ENCODE assay signal across 27 cellular contexts in genomic region chr14:61282746-61283145, GRCh38. TPM values are rescaled to one million over a fixed set of nuclear protein-coding genes. Genes with fewer than 3 reads are reported as not detected.
A peak's percentile ranks its signal among the peaks of the same experiment; 100 is the strongest.
DNase-seq lines count a peak whose midpoint lies in the region; ATAC-seq, FAIRE-seq and TF ChIP-seq lines count a peak whose summit lies in the region.
"Had no signal": no experiment of that assay in that cellular context is flagged by ENCODE, and none has a peak within 500 bp of the region (broad histone marks: within the 10 kb centered on the region; RNA-seq: fewer than 3 reads in every experiment).

No MANE protein-coding gene starts in this region.

- H3K27ac Mint-ChIP-seq in CD4-positive, alpha-beta T cell, result no peak overlapping the region
- no peak overlapping the region for H3K27ac Mint-ChIP-seq in nephron

- H3K27ac ChIP-seq in CD4-positive, alpha-beta T cell (ENCODE audit: low read depth, low read length), result no peak overlapping the region
- no peak overlapping the region for H3K27ac ChIP-seq in GM23248
- H3K27ac ChIP-seq: HL-60, RWPE1 had no signal

- no peak for TF ChIP-seq CTCF in CD4-positive, alpha-beta T cell (IDR thresholded peaks at IDR 0.05)
- TF ChIP-seq CTCF in nephron (IDR thresholded peaks at IDR 0.05; ENCODE audit: unreplicated experiment in 3 of 3), result no peak

- H3K4me3 Mint-ChIP-seq in CD4-positive, alpha-beta T cell, result peak overlapping the region; percentile 23
- H3K4me3 Mint-ChIP-seq in nephron, result peak overlapping the region in 2 of 3 experiments; percentile 7 to 22

- H3K36me3 Mint-ChIP-seq in CD4-positive, alpha-beta T cell (ENCODE audit: low read depth), result peaks cover 6% of the 10 kb centered on the region
- H3K36me3 Mint-ChIP-seq in nephron (ENCODE audit: low read depth), result no peaks in the 10 kb centered on the region

- FAIRE-seq in HTR-8/SVneo (lab: Jason Lieb, UNC), result no peak
- FAIRE-seq: GM12878, H1, HepG2 had no signal

- no peak overlapping the region for H2AFZ ChIP-seq in GM23248

- no peaks in the 10 kb centered on the region for H3K9me2 ChIP-seq in GM23248 (ENCODE audit: insufficient read depth)

- H3F3A ChIP-seq in GM23248 (ENCODE audit: insufficient read depth), result peaks cover 25% of the 10 kb centered on the region

- H3K4me1 Mint-ChIP-seq in CD4-positive, alpha-beta T cell (ENCODE audit: low read depth), result peaks cover 35% of the 10 kb centered on the region
- H3K4me1 Mint-ChIP-seq in nephron, result peaks cover 27% of the 10 kb centered on the region

- in situ Hi-C loops in GM23248 (cut with MboI), result loop anchor here (25.0 kb wide), 1 partner anchor 945 kb away; no protein-coding TSS in a partner anchor

- POLR2A ChIA-PET in CD4-positive, alpha-beta T cell (lab: Charles Lee), result interaction anchor here (1.0 to 1.1 kb wide), 2 partner anchors 12 to 189 kb away, joined by 3 read pairs; no protein-coding TSS in a partner anchor

- intact Hi-C loops in CD4-positive, alpha-beta T cell (cut with DNase I, micrococcal nuclease), result no loop called here

- H3K27me3 ChIP-seq in CD4-positive, alpha-beta T cell (ENCODE audit: control insufficient read depth, insufficient read depth, low read length), result no peaks in the 10 kb centered on the region
- no peaks in the 10 kb centered on the region for H3K27me3 ChIP-seq in GM23248 (replicated peaks; ENCODE audit: insufficient read depth)
- no peaks in the 10 kb centered on the region for H3K27me3 ChIP-seq in adipocyte (replicated peaks; ENCODE audit: control insufficient read depth, insufficient read depth, low read length)
- H3K27me3 ChIP-seq: MG63 had no signal

- no peaks in the 10 kb centered on the region for H3K79me2 ChIP-seq in GM23248 (ENCODE audit: insufficient read depth)

- no peaks in the 10 kb centered on the region for H3K9me3 ChIP-seq in CD4-positive, alpha-beta T cell (ENCODE audit: control insufficient read depth, low read length)
- H3K9me3 ChIP-seq in GM23248 (ENCODE audit: low read depth) (no peaks in the 10 kb centered on the region), adipocyte (ENCODE audit: control insufficient read depth, low read length) (peaks cover 4% of the 10 kb centered on the region)
- H3K9me3 ChIP-seq: MG63 had no signal

- 41 to 55% methylated on average over 2 of the region's 2 CpGs for WGBS in GM23248 (ENCODE audit: low coverage in 1 of 2, low lambda C conversion rate in 2 of 2, missing lambda C conversion rate in 2 of 2), 2 experiments

- CTCF ChIA-PET in CD4-positive, alpha-beta T cell (lab: Charles Lee), result interaction anchor here (0.7 to 0.9 kb wide), 2 partner anchors 13 to 17 kb away, joined by 3 read pairs; no protein-coding TSS in a partner anchor

- H3K36me3 ChIP-seq in GM23248 (ENCODE audit: low read depth), result no peaks in the 10 kb centered on the region
- H3K36me3 ChIP-seq in adipocyte (ENCODE audit: control insufficient read depth, insufficient read depth, low read length, severe bottlenecking), result no peaks in the 10 kb centered on the region
- H3K36me3 ChIP-seq: MG63 had no signal

- H3K4me2 ChIP-seq in GM23248 (ENCODE audit: unreplicated experiment), result no peak overlapping the region

- no peak for ATAC-seq in CD4-positive, alpha-beta T cell (ENCODE audit: poor library complexity)
- no peak for ATAC-seq in HG03342 (IDR thresholded peaks at IDR 0.05; ENCODE audit: unreplicated experiment)
- ATAC-seq: GM12878, HCT116, HepG2, Panc1 had no signal

- H3K27me3 Mint-ChIP-seq in CD4-positive, alpha-beta T cell, result no peaks in the 10 kb centered on the region
- H3K27me3 Mint-ChIP-seq in nephron (ENCODE audit: low read depth), result peaks cover 74% of the 10 kb centered on the region

- H3K4me3 ChIP-seq in GM23248 (no peak overlapping the region), adipocyte (ENCODE audit: low read length) (peak overlapping the region; percentile 89)
- H3K4me3 ChIP-seq: GM12878, MG63 had no signal

- H4K20me1 ChIP-seq in GM23248 (ENCODE audit: insufficient read depth), result no peaks in the 10 kb centered on the region

- H3K9ac ChIP-seq in GM23248, result no peak overlapping the region
- H3K9ac ChIP-seq in adipocyte (ENCODE audit: low read length), result no peak overlapping the region

- H3K4me1 ChIP-seq in GM23248 (ENCODE audit: insufficient read depth), result peaks cover 20% of the 10 kb centered on the region
- peaks cover 38% of the 10 kb centered on the region for H3K4me1 ChIP-seq in adipocyte (ENCODE audit: control insufficient read depth, insufficient read depth, low read length)

- no peaks in the 10 kb centered on the region for H3K9me3 Mint-ChIP-seq in CD4-positive, alpha-beta T cell
- H3K9me3 Mint-ChIP-seq in nephron, result no peaks in the 10 kb centered on the region

- DNase-seq in CD4-positive, alpha-beta T cell, result no peak
- DNase-seq in GM23248, result peak; percentile 56
- DNase-seq in adipocyte (ENCODE audit: low read depth), result no peak
- no peak for DNase-seq in HTR-8/SVneo (ENCODE audit: insufficient read length, low spot score)
- no peak for DNase-seq in activated T-cell treated with anti-CD3 and anti-CD28 coated beads for 4 hours
- DNase-seq: COR-L47; DMS79; EL; GDM1; KBM-7; MG63; NCI-H1105 treated with DMSO at 0.1 percent for 48 hours; NCI-H2029; NCI-H446 treated with DMSO at 0.1 percent for 48 hours; NCI-H526; NK-92 treated with Interleukin-12 subunit alpha and Interleukin-12 subunit beta, amount 100 ng/mL, for 24 hours; SHP77 treated with DMSO at 0.1 percent for 48 hours had no signal

RNA-seq across cellular contexts. Expression of gene TMEM30B, which starts 1.6 kb away (rescaled TPM):
- 1 to 10 TPM; 8.9 to 9.1 TPM for total RNA-seq in CD4-positive, alpha-beta T cell
- 1.3 and 1.7 TPM in 2 replicates for total RNA-seq in GM23248 (2014; rRNA removed; shearing (Covaris generic))
- 0.29 and 0.35 TPM in 2 replicates for polyA plus RNA-seq in GM23248 (2016; fragmentation: Nextera tagmentation; extraction: Ambion mirVana)
- total RNA-seq: A172, HepG2 had no signal
- polyA plus RNA-seq: GM12878, HepG2 had no signal

RNA-seq across cellular contexts. Expression of gene PRKCH, which starts 38.6 kb away (rescaled TPM):
- 100 to 1,000 TPM; 378 to 385 TPM for total RNA-seq in CD4-positive, alpha-beta T cell
- total RNA-seq in GM23248 (2014; rRNA removed; shearing (Covaris generic)), result 2.7 and 3.5 TPM in 2 replicates
- 2.4 and 2.9 TPM in 2 replicates for polyA plus RNA-seq in GM23248 (2016; fragmentation: Nextera tagmentation; extraction: Ambion mirVana)

Comparison
In these comparisons a context has a peak if more than half of its experiments do, and no peak if none do; other contexts are left out.
1. RNA of gene PRKCH, which starts 38.6 kb away (total RNA-seq): 378 to 385 TPM in CD4-positive, alpha-beta T cell; 2.7 to 3.5 TPM in GM23248; every median in the first group is over 10 times any median in the second.